Comparison of ENCODE assay signal across 11 cellular contexts in genomic region chr16:59941581-59941980, GRCh38.
"Had no signal": no experiment of that assay in that cellular context is flagged by ENCODE, and none has a peak within 500 bp of the region (broad histone marks: within the 10 kb centered on the region; RNA-seq: fewer than 3 reads in every experiment).

No MANE protein-coding gene starts in this region.

- H2AFZ ChIP-seq: GM23248, GM23338 had no signal

- H3K9ac ChIP-seq: GM23248 had no signal

- H3K9me3 ChIP-seq: HAP-1 had no signal

- H3K4me3 ChIP-seq: GM23248, GM23338, HAP-1 had no signal

- DNase-seq: GM23248, GOT3, H7, H9, HCEC 1CT, HFFc6 had no signal

- H3K27ac ChIP-seq: GM23248 had no signal

- H3K4me2 ChIP-seq: GM23338 had no signal

- ATAC-seq: GM23338, HCT116 had no signal

- H3K4me1 ChIP-seq: HAP-1 had no signal

- FAIRE-seq: H1, H54 had no signal

- H3K36me3 ChIP-seq: HAP-1 had no signal
